8 cellular contexts compared by ENCODE assay signal in genomic region chr10:123154092-123154942, GRCh38. TPM values are rescaled to one million over a fixed set of nuclear protein-coding genes. Genes with fewer than 3 reads are reported as not detected.
DNase-seq lines count a peak whose midpoint lies in the region; ATAC-seq and TF ChIP-seq lines count a peak whose summit lies in the region.

BUB3 (plus strand) TSS chr10:123154402; CDS start chr10:123154918, 516 bp downstream.

- DNase-seq in DMS53 (lab: John Stamatoyannopoulos, UW), result peak; percentile 99
- peak; percentile 97 for DNase-seq in KG1 (lab: John Stamatoyannopoulos, UW)
- DNase-seq in Panc1 (ENCODE audit: low read depth, low spot score), result peak; percentile 100
- peak; percentile 90 for DNase-seq in activated T-cell treated with anti-CD3 and anti-CD28 coated beads, Interleukin-2, amount 50 U/mL, for 4 hours
- peak; percentile 85 for DNase-seq in stimulated activated CD8-positive, alpha-beta memory T cell treated with anti-CD3 and anti-CD28 coated beads, Interleukin-7, amount 100 ng/mL, for 1 hour (ENCODE audit: low read depth in 2 of 2)

- H3K9ac ChIP-seq in mucosa of stomach (ENCODE audit: low read length), result peak within 1 kb of the TSS; percentile 85

- peak within 1 kb of the TSS; percentile 91 for H3K4me3 Mint-ChIP-seq in activated T-cell treated with anti-CD3 and anti-CD28 coated beads, Interleukin-2, amount 50 U/mL, for 4 hours

- H3K4me1 ChIP-seq in Panc1 (ENCODE audit: control insufficient read depth, insufficient read depth, low read length) (peaks cover 62% of the 10 kb centered on the region), esophagus (ENCODE audit: control insufficient read depth in 2 of 2, insufficient read depth in 2 of 2, low read length in 1 of 2) (peaks cover 6 to 18% of the 10 kb centered on the region in 2 donors), mucosa of stomach (ENCODE audit: control insufficient read depth, insufficient read depth, low read length) (peaks cover 11% of the 10 kb centered on the region)

- 0% methylated on average over 66 to 74 of the region's 74 CpGs for WGBS in esophagus, 2 donors

- H3K9me3 Mint-ChIP-seq in activated T-cell treated with anti-CD3 and anti-CD28 coated beads, Interleukin-2, amount 50 U/mL, for 4 hours, result no peaks in the 10 kb centered on the region

- peak within 1 kb of the TSS; percentile 81 to 85 for H3K4me3 ChIP-seq in Panc1 (ENCODE audit: low read depth in 2 of 2, low read length in 2 of 2)
- H3K4me3 ChIP-seq in esophagus (ENCODE audit: low read depth in 1 of 2, low read length in 2 of 2), result peak within 1 kb of the TSS; percentile 96
- peak within 1 kb of the TSS; percentile 83 for H3K4me3 ChIP-seq in mucosa of stomach (ENCODE audit: low read length)

- in situ Hi-C loops in Panc1 (cut with HindIII; ENCODE audit: low pct_unique_long_range_greater_than_20kb, low sequenced_read_pairs), result no loop called here

- CTCF ChIA-PET in Panc1 (lab: Charles Lee), result interaction anchor here (0.8 to 1.1 kb wide), 2 partner anchors 21 to 226 kb away, joined by 3 read pairs; no protein-coding TSS in a partner anchor

- peaks cover 17% of the 10 kb centered on the region for H3K27me3 Mint-ChIP-seq in activated T-cell treated with anti-CD3 and anti-CD28 coated beads, Interleukin-2, amount 50 U/mL, for 4 hours (ENCODE audit: low read depth)

- H3K36me3 ChIP-seq in Panc1 (ENCODE audit: control insufficient read depth, insufficient read depth, low read length), result peaks cover 36% of the 10 kb centered on the region
- H3K36me3 ChIP-seq in esophagus (ENCODE audit: control insufficient read depth in 2 of 2, insufficient read depth in 2 of 2, low read length in 1 of 2), result no peaks in the 10 kb centered on the region
- H3K36me3 ChIP-seq in mucosa of stomach (ENCODE audit: control insufficient read depth, insufficient read depth, low read length), result no peaks in the 10 kb centered on the region

- H3K27me3 ChIP-seq in Panc1 (ENCODE audit: control insufficient read depth, insufficient read depth, low read length), result no peaks in the 10 kb centered on the region
- H3K27me3 ChIP-seq in esophagus (ENCODE audit: control insufficient read depth in 1 of 2, insufficient read depth in 2 of 2, low read length in 2 of 2), result peaks cover 3 to 6% of the 10 kb centered on the region in 2 donors
- peaks cover 44% of the 10 kb centered on the region for H3K27me3 ChIP-seq in mucosa of stomach (ENCODE audit: control insufficient read depth, insufficient read depth, low read length)

- peaks cover 35% of the 10 kb centered on the region for H3K36me3 Mint-ChIP-seq in activated T-cell treated with anti-CD3 and anti-CD28 coated beads, Interleukin-2, amount 50 U/mL, for 4 hours (ENCODE audit: insufficient read depth)

- ATAC-seq in GM21723 (IDR thresholded peaks at IDR 0.05; ENCODE audit: unreplicated experiment) (peak; percentile 88), Panc1 (peak; percentile 96)
- ATAC-seq in activated T-cell treated with anti-CD3 and anti-CD28 coated beads, Interleukin-2, amount 50 U/mL, for 4 hours, result peak; percentile 92 to 94

- H3K9me3 ChIP-seq in Panc1 (ENCODE audit: control insufficient read depth, insufficient read depth, low read depth, low read length) (no peaks in the 10 kb centered on the region), esophagus (ENCODE audit: control insufficient read depth in 2 of 2, insufficient read depth in 1 of 2, low read depth in 1 of 2, low read length in 1 of 2) (no peaks in the 10 kb centered on the region), mucosa of stomach (ENCODE audit: control insufficient read depth, low read length) (no peaks in the 10 kb centered on the region)

- POLR2A ChIA-PET in Panc1 (lab: Charles Lee), result interaction anchor here (0.5 to 0.8 kb wide), 6 partner anchors 9 to 644 kb away, joined by 3 to 7 read pairs (median 4); no protein-coding TSS in a partner anchor

- intact Hi-C loops in Panc1 (cut with micrococcal nuclease; ENCODE audit: unreplicated experiment), result loop anchor here (1.0 kb wide), 1 partner anchor 19 kb away; the partner anchor contains the start of gene HMX3

- BruUV-seq in Panc1 (replicated peaks; lab: Mats Ljungman, UMichigan), result no TSS peak

- H3K27ac ChIP-seq in Panc1 (ENCODE audit: low read length), result peak within 1 kb of the TSS; percentile 90
- H3K27ac ChIP-seq in esophagus (ENCODE audit: low read depth in 2 of 2, low read length in 1 of 2), result peak within 1 kb of the TSS; percentile 88 to 92

- TF ChIP-seq CTCF in Panc1 (IDR thresholded peaks at IDR 0.05), result no peak

- H3K4me1 Mint-ChIP-seq in activated T-cell treated with anti-CD3 and anti-CD28 coated beads, Interleukin-2, amount 50 U/mL, for 4 hours (ENCODE audit: low read depth), result peaks cover 69% of the 10 kb centered on the region

RNA-seq across cellular contexts. Expression of gene BUB3, which starts in this region (rescaled TPM):
- total RNA-seq in Panc1 (2021; ENCODE audit: unreplicated experiment), result 237 TPM
- 189 TPM for polyA plus RNA-seq in Panc1 (2012; ENCODE audit: insufficient read length)
- total RNA-seq in activated T-cell treated with anti-CD3 and anti-CD28 coated beads, Interleukin-2, amount 50 U/mL, for 4 hours, result 100 to 1,000 TPM; 169 to 185 (median 173) TPM
- 10 to 100 TPM; 18.9 to 72.7 TPM for polyA plus RNA-seq in esophagus

Comparison
In these comparisons a context has a peak if more than half of its experiments do, and no peak if none do; other contexts are left out.
1. Peak in every context shown above with its lines: DNase-seq, ATAC-seq, H3K4me3 ChIP-seq and H3K27ac ChIP-seq.